In the genomic region with DNA sequence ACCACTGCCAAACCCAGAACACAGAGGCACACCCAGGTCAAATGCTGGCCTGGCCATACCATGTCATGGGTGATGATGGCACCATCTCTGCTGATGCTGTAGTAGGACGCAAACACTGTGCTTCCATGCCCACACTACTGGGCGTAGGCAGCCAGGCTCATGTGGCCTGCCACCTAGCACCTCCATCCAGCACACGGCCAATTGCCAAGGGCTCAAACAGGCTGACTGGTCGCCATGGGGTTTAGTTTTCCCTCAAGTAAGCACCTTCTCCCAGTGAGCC, we compare ENCODE assay signal across 26 cellular contexts. TPM values are rescaled to one million over a fixed set of nuclear protein-coding genes. Genes with fewer than 3 reads are reported as not detected.
DNase-seq lines count a peak whose midpoint lies in the region; ATAC-seq, FAIRE-seq and TF ChIP-seq lines count a peak whose summit lies in the region.
"Had no signal": no experiment of that assay in that cellular context is flagged by ENCODE, and none has a peak within 500 bp of the region (broad histone marks: within the 10 kb centered on the region; RNA-seq: fewer than 3 reads in every experiment).

No MANE protein-coding gene starts in this region.

- H2AFZ ChIP-seq in HepG2 (ENCODE audit: low read length): no peak overlapping the region
- no peak overlapping the region for H2AFZ ChIP-seq in H1 (ENCODE audit: low read length)

- no peak overlapping the region for H4K91ac ChIP-seq in H1 (replicated peaks; ENCODE audit: insufficient read length, low read length)

- H3K79me2 ChIP-seq in HepG2 (ENCODE audit: insufficient read depth, low read length): no peaks in the 10 kb centered on the region
- H3K79me2 ChIP-seq in H1 (ENCODE audit: control insufficient read depth in 1 of 2, insufficient read depth in 2 of 2, low read length in 2 of 2): peaks cover 0 to 2% of the 10 kb centered on the region in 2 experiments; a peak in 1 of 4 replicates

- H3K4ac ChIP-seq in H1 (replicated peaks; ENCODE audit: insufficient read length, low read depth, low read length): no peak overlapping the region

- H3K4me1 ChIP-seq in right lobe of liver (peaks cover 0 to 5% (median 0%) of the 10 kb centered on the region in 4 donors), HepG2 (ENCODE audit: insufficient read depth, low read length) (peaks cover 13% of the 10 kb centered on the region; the same call in 1 of the 2 replicates), H1 (replicated peaks in 1 of 4; ENCODE audit: control insufficient read depth in 3 of 4, insufficient read depth in 4 of 4, low read length in 3 of 4) (no peaks in the 10 kb centered on the region; a peak in 1 of 7 replicates), esophagus muscularis mucosa (peaks cover 20 to 46% (median 31%) of the 10 kb centered on the region in 4 donors)

- TF ChIP-seq EP300 in HepG2 (IDR thresholded peaks at IDR 0.05; ENCODE audit: low read depth in 2 of 2, low read length in 2 of 2): no peak
- TF ChIP-seq EP300 in HepG2 (CRISPR knock-in tag; IDR thresholded peaks at IDR 0.05; ENCODE audit: borderline replicate concordance): no peak
- TF ChIP-seq EP300 in H1 (IDR thresholded peaks at IDR 0.05; ENCODE audit: borderline replicate concordance in 1 of 2, low read depth in 2 of 2, low read length in 2 of 2): no peak
- no peak for TF ChIP-seq EP300 in esophagus muscularis mucosa (IDR thresholded peaks at IDR 0.05)

- no peak overlapping the region for H2BK20ac ChIP-seq in H1 (ENCODE audit: low read length)

- no peak for TF ChIP-seq POLR2A in right lobe of liver (IDR thresholded peaks at IDR 0.05)
- no peak for TF ChIP-seq POLR2A in HepG2 (IDR thresholded peaks at IDR 0.05; ENCODE audit: insufficient read depth in 1 of 2, low read depth in 2 of 2, low read length in 2 of 2)
- no peak for TF ChIP-seq POLR2A in H1 (IDR thresholded peaks at IDR 0.05; ENCODE audit: control extremely low read depth in 1 of 2, low read depth in 2 of 2, low read length in 2 of 2)
- no peak for TF ChIP-seq POLR2A in esophagus muscularis mucosa (IDR thresholded peaks at IDR 0.05; ENCODE audit: low read depth)

- no peak overlapping the region for H3K9ac ChIP-seq in HepG2 (ENCODE audit: insufficient read depth, low read depth, low read length)
- H3K9ac ChIP-seq in H1 (replicated peaks in 1 of 4; ENCODE audit: extremely low read depth in 1 of 4, low read depth in 3 of 4, low read length in 3 of 4): no peak overlapping the region
- H3K9ac ChIP-seq: BLaER1 treated with 17β-estradiol and CSF1 and Interleukin-3, amounts not matched to agents 10 nM and 100 nM had no signal

- H3K27me3 Mint-ChIP-seq in osteocyte (ENCODE audit: unreplicated experiment): no peaks in the 10 kb centered on the region
- H3K27me3 Mint-ChIP-seq: activated naive CD8-positive, alpha-beta T cell treated with anti-CD3 and anti-CD28 coated beads, Interleukin-2, amount 10 ng/mL, durations not matched to agents 7 days and 5 days; IgD-negative memory B cell had no signal

- in situ Hi-C loops in HepG2 (cut with HindIII; ENCODE audit: extremely low pct_ligation_motif_present, low pct_unique_long_range_greater_than_20kb): no loop called here

- H3K4me1 Mint-ChIP-seq in osteocyte (ENCODE audit: unreplicated experiment): peaks cover 11% of the 10 kb centered on the region
- H3K4me1 Mint-ChIP-seq: WTC11 had no signal

- TF ChIP-seq RAD21 in HepG2 (CRISPR knock-in tag; IDR thresholded peaks at IDR 0.05) (no peak), H1 (IDR thresholded peaks at IDR 0.05 in 1 of 2, conservative IDR thresholded peaks at IDR 0.05 in 1 of 2; ENCODE audit: low read depth in 2 of 2, low read length in 2 of 2) (no peak)

- no peak overlapping the region for H4K8ac ChIP-seq in H1 (ENCODE audit: extremely low read depth, insufficient read depth, low read length)

- DNase-seq in right lobe of liver (peak in 2 of 3 donors; percentile 7 to 23), HepG2 (ENCODE audit: low spot score) (no peak), H1 (ENCODE audit: low read depth in 1 of 2, low spot score in 2 of 2) (no peak), osteocyte (ENCODE audit: extremely low spot score, unreplicated experiment) (peak; percentile 51), LoVo (ENCODE audit: low spot score) (no peak), NCI-H446 (lab: John Stamatoyannopoulos, UW) (no peak), esophagus muscularis mucosa (ENCODE audit: extremely low spot score) (no peak)
- DNase-seq: activated CD4-positive, alpha-beta T cell treated with anti-CD3 and anti-CD28 coated beads, Interleukin-2, amount 50 U/mL, for 48 hours; Caco-2; effector CD4-positive, alpha-beta T cell; EL; H7; islet precursor cell; stimulated activated CD4-positive, alpha-beta T cell treated with anti-CD3 and anti-CD28 coated beads, Interleukin-2, amount 100 ng/mL, for 48 hours; stimulated activated naive CD8-positive, alpha-beta T cell treated with anti-CD3 and anti-CD28 coated beads, Interleukin-15, Interleukin-2, amounts not matched to agents 100 U/mL and 50 U/mL, for 24 hours had no signal

- H3K9me3 ChIP-seq in right lobe of liver (no peaks in the 10 kb centered on the region), HepG2 (ENCODE audit: low read length) (no peaks in the 10 kb centered on the region), H1 (ENCODE audit: insufficient read depth in 2 of 2, low read depth in 1 of 2, low read length in 1 of 2) (no peaks in the 10 kb centered on the region), esophagus muscularis mucosa (no peaks in the 10 kb centered on the region)
- H3K9me3 ChIP-seq: BLaER1 treated with 17β-estradiol and CSF1 and Interleukin-3, amounts not matched to agents 10 nM and 100 nM; Caco-2; tibial nerve had no signal

- POLR2A ChIA-PET in HepG2 (lab: Yijun Ruan, JAX) (no interaction called here), H1 (lab: Charles Lee; ENCODE audit: partially characterized antibody) (interaction anchor here (0.6 kb wide), 1 partner anchor 449 kb away, joined by 3 read pairs; no protein-coding TSS in a partner anchor)

- no peaks in the 10 kb centered on the region for H3K9me3 Mint-ChIP-seq in osteocyte (ENCODE audit: unreplicated experiment)
- H3K9me3 Mint-ChIP-seq: activated naive CD8-positive, alpha-beta T cell treated with anti-CD3 and anti-CD28 coated beads, Interleukin-2, amount 10 ng/mL, durations not matched to agents 7 days and 5 days; IgD-negative memory B cell; T-helper 2 cell treated with Interferon-gamma antibody and Interleukin-4, amounts not matched to agents 5 μg/mL and 100 μg/mL, for 36 hours; WTC11 had no signal

- no TSS peak for BruUV-seq in HepG2 (replicated peaks; lab: Mats Ljungman, UMichigan)

- FAIRE-seq in HepG2 (lab: Jason Lieb, UNC): no peak
- FAIRE-seq in H1 (lab: Jason Lieb, UNC): no peak
- FAIRE-seq: GM18507, RCC 7860 had no signal

- no peak overlapping the region for H4K5ac ChIP-seq in H1 (ENCODE audit: insufficient read length, low read depth, low read length)

- peaks cover 9% of the 10 kb centered on the region for H3K79me1 ChIP-seq in H1 (ENCODE audit: low read depth, low read length)

- CTCF ChIA-PET in HepG2 (lab: Yijun Ruan, JAX; ENCODE audit: low intra/inter-chr PET ratio, low total read pairs): no interaction called here
- CTCF ChIA-PET in H1 (lab: Charles Lee; ENCODE audit: partially characterized antibody): interaction anchor here (0.7 to 11.5 kb wide), 3 partner anchors 9 to 65 kb away, joined by 4 to 142 read pairs (median 98); no protein-coding TSS in a partner anchor

- no CpG with 5 or more reads among the region's 4 CpGs for WGBS in right lobe of liver (ENCODE audit: insufficient coverage, low coverage, low lambda C conversion rate, missing lambda C conversion rate)
- whole genome bisulfite sequencing in HepG2 (ENCODE audit: low lambda C conversion rate): 100% methylated on average over 3 of the region's 4 CpGs
- WGBS in H1 (ENCODE audit: extremely low coverage in 1 of 2, insufficient coverage in 1 of 2, insufficient read length in 1 of 2, insufficient replicate concordance in 2 of 2, low coverage in 1 of 2, low lambda C conversion rate in 2 of 2, missing lambda C conversion rate in 1 of 2), 2 experiments: 95% methylated on average over 4 of the region's 4 CpGs; no CpG with 5 or more reads in 1 of the 2 experiments
- no CpG with 5 or more reads among the region's 4 CpGs for WGBS in esophagus muscularis mucosa

- H3K4me3 ChIP-seq in right lobe of liver: no peak overlapping the region
- H3K4me3 ChIP-seq in HepG2 (replicated peaks in 1 of 3; ENCODE audit: insufficient read depth in 1 of 3, low read depth in 2 of 3, low read length in 3 of 3): no peak overlapping the region
- no peak overlapping the region for H3K4me3 ChIP-seq in H1 (ENCODE audit: extremely low read depth in 1 of 4, insufficient read depth in 2 of 4, low read depth in 3 of 4, low read length in 4 of 4)
- H3K4me3 ChIP-seq in esophagus muscularis mucosa: no peak overlapping the region
- H3K4me3 ChIP-seq: BLaER1 treated with 17β-estradiol and CSF1 and Interleukin-3, amounts not matched to agents 10 nM and 100 nM; lung; tibial nerve had no signal

- H3K36me3 Mint-ChIP-seq in osteocyte (ENCODE audit: unreplicated experiment): peaks cover 16% of the 10 kb centered on the region

- H3K4me2 ChIP-seq in HepG2 (ENCODE audit: low read depth, low read length): no peak overlapping the region
- no peak overlapping the region for H3K4me2 ChIP-seq in H1 (ENCODE audit: insufficient read depth in 1 of 2, low read depth in 2 of 2, low read length in 2 of 2)
- H3K4me2 ChIP-seq: BLaER1 treated with 17β-estradiol and CSF1 and Interleukin-3, amounts not matched to agents 10 nM and 100 nM had no signal

- TF ChIP-seq CTCF in right lobe of liver (IDR thresholded peaks at IDR 0.05) (no peak), HepG2 (CRISPR knock-in tag; IDR thresholded peaks at IDR 0.05) (no peak), H1 (IDR thresholded peaks at IDR 0.05; ENCODE audit: control extremely low read depth in 1 of 3, insufficient read depth in 1 of 3, low read depth in 1 of 3, low read length in 3 of 3) (no peak), osteocyte (IDR thresholded peaks at IDR 0.05) (no peak), esophagus muscularis mucosa (IDR thresholded peaks at IDR 0.05) (no peak)

- peak overlapping the region; percentile 79; the same call in 1 of the 2 replicates for H2BK5ac ChIP-seq in H1 (ENCODE audit: low read depth, low read length)

- H2BK15ac ChIP-seq in H1 (ENCODE audit: low read length): no peak overlapping the region

- H3K14ac ChIP-seq in H1 (ENCODE audit: insufficient read length): no peak overlapping the region

- ATAC-seq in right lobe of liver (no peak), HepG2 (no peak), GM19397 (IDR thresholded peaks at IDR 0.05; ENCODE audit: unreplicated experiment) (no peak)
- ATAC-seq: esophagus mucosa; stimulated activated naive CD8-positive, alpha-beta T cell treated with anti-CD3 and anti-CD28 coated beads, Interleukin-15, Interleukin-2, amounts not matched to agents 100 U/mL and 50 U/mL, for 24 hours; WTC11 had no signal

- no peaks in the 10 kb centered on the region for H3K27me3 ChIP-seq in right lobe of liver
- no peaks in the 10 kb centered on the region for H3K27me3 ChIP-seq in HepG2 (ENCODE audit: control insufficient read depth in 1 of 2, insufficient read depth in 2 of 2, low read length in 2 of 2)
- H3K27me3 ChIP-seq in H1 (replicated peaks in 1 of 4; ENCODE audit: control insufficient read depth in 3 of 4, extremely low read depth in 1 of 4, insufficient read depth in 3 of 4, low read length in 3 of 4): no peaks in the 10 kb centered on the region
- H3K27me3 ChIP-seq in esophagus muscularis mucosa: no peaks in the 10 kb centered on the region
- H3K27me3 ChIP-seq: BLaER1 treated with 17β-estradiol and CSF1 and Interleukin-3, amounts not matched to agents 10 nM and 100 nM; tibial nerve had no signal

- H2AK5ac ChIP-seq in H1 (ENCODE audit: low read depth, low read length): no peak overlapping the region

- H3K27ac Mint-ChIP-seq in osteocyte (ENCODE audit: unreplicated experiment): no peak overlapping the region
- H3K27ac Mint-ChIP-seq: T-helper 2 cell treated with Interferon-gamma antibody and Interleukin-4, amounts not matched to agents 5 μg/mL and 100 μg/mL, for 36 hours had no signal

- H3K23me2 ChIP-seq in H1 (ENCODE audit: low read depth, low read length): no peaks in the 10 kb centered on the region

- H3K36me3 ChIP-seq in right lobe of liver (peaks cover 0 to 17% (median 4%) of the 10 kb centered on the region in 4 donors), HepG2 (replicated peaks in 1 of 2; ENCODE audit: control insufficient read depth in 1 of 2, insufficient read depth in 2 of 2, low read length in 2 of 2) (peaks cover 22 to 59% of the 10 kb centered on the region in 2 experiments), H1 (ENCODE audit: control insufficient read depth in 2 of 4, insufficient read depth in 4 of 4, low read length in 3 of 4) (peaks cover 5 to 19% (median 12%) of the 10 kb centered on the region in 4 experiments; a peak in 7 of 8 replicates), esophagus muscularis mucosa (peaks cover 15 to 85% (median 57%) of the 10 kb centered on the region in 4 donors)

- H2BK120ac ChIP-seq in H1 (replicated peaks; ENCODE audit: low read depth, low read length): no peak overlapping the region

- no peak overlapping the region for H2BK12ac ChIP-seq in H1 (ENCODE audit: low read depth, low read length)

- no peak overlapping the region for H3K56ac ChIP-seq in H1 (replicated peaks; ENCODE audit: insufficient read length, low read depth, low read length)

- intact Hi-C loops in right lobe of liver (cut with DNase I) (no loop called here), HepG2 (cut with micrococcal nuclease; ENCODE audit: unreplicated experiment) (no loop called here), esophagus muscularis mucosa (cut with DNase I) (no loop called here)

- H3K4me3 Mint-ChIP-seq in osteocyte (ENCODE audit: unreplicated experiment): no peak overlapping the region
- H3K4me3 Mint-ChIP-seq: activated naive CD8-positive, alpha-beta T cell treated with anti-CD3 and anti-CD28 coated beads, Interleukin-2, amount 10 ng/mL, durations not matched to agents 7 days and 5 days; T-helper 2 cell treated with Interferon-gamma antibody and Interleukin-4, amounts not matched to agents 5 μg/mL and 100 μg/mL, for 36 hours; WTC11 had no signal

- no peak overlapping the region for H3K23ac ChIP-seq in H1 (ENCODE audit: insufficient read length)

- H3K18ac ChIP-seq in H1 (ENCODE audit: extremely low read depth, low read length): no peak overlapping the region

- H4K20me1 ChIP-seq in HepG2 (ENCODE audit: insufficient read depth, low read length) (peaks cover 8% of the 10 kb centered on the region; the same call in 1 of the 2 replicates), H1 (replicated peaks in 1 of 2; ENCODE audit: control insufficient read depth in 1 of 2, insufficient read depth in 2 of 2, low read length in 2 of 2) (peaks cover 13 to 22% of the 10 kb centered on the region in 2 experiments)

- H3K27ac ChIP-seq in right lobe of liver (no peak overlapping the region), HepG2 (ENCODE audit: extremely low read length, insufficient read depth, low read length) (no peak overlapping the region), H1 (ENCODE audit: low read depth, low read length) (no peak overlapping the region), esophagus muscularis mucosa (replicated peaks in 1 of 4) (no peak overlapping the region)
- H3K27ac ChIP-seq: BLaER1 treated with 17β-estradiol and CSF1 and Interleukin-3, amounts not matched to agents 10 nM and 100 nM had no signal

RNA-seq across cellular contexts. Expression of gene BICD2, which starts 39.4 kb away (rescaled TPM):
- total RNA-seq in right lobe of liver: 10 to 100 TPM in 3 of 6 experiments, 1 to 10 TPM in 3; 6.3 to 14.9 (median 9.8) TPM
- total RNA-seq in HepG2 (2016; rRNA removed; fragmentation: Illumina TruSeq; extraction: Trizol): 17.4 and 18.3 TPM in 2 replicates
- total RNA-seq in HepG2 (2016; cell fraction: cytosol; rRNA removed; fragmentation: Illumina TruSeq; extraction: Trizol; ENCODE audit: low read depth): 2.2 and 2.6 TPM in 2 replicates
- 17.1 and 17.9 TPM in 2 replicates for total RNA-seq in HepG2 (2016; cell fraction: insoluble cytoplasmic fraction; rRNA removed; fragmentation: Illumina TruSeq; extraction: Trizol)
- total RNA-seq in HepG2 (2016; cell fraction: membrane; rRNA removed; fragmentation: Illumina TruSeq; extraction: Trizol): 7.5 and 8.2 TPM in 2 replicates
- 15.1 and 18.6 TPM in 2 replicates for total RNA-seq in HepG2 (2016; cell fraction: nucleus; rRNA removed; fragmentation: Illumina TruSeq; extraction: Trizol)
- polyA plus RNA-seq in HepG2 (2011; rRNA removed): 5.1 and 6.3 TPM in 2 replicates
- 5.7 and 6.0 TPM in 2 replicates for polyA plus RNA-seq in HepG2 (2011; cell fraction: cytosol; rRNA removed)
- polyA plus RNA-seq in HepG2 (2011; cell fraction: nucleus; rRNA removed): 9.9 and 11.3 TPM in 2 replicates
- 9.8 and 11.5 TPM in 2 replicates for polyA plus RNA-seq in HepG2 (2012)
- polyA plus RNA-seq in HepG2 (2016; cell fraction: cytosol; fragmentation: Illumina TruSeq; extraction: Trizol; ENCODE audit: low read depth): 1.1 TPM in 2 replicates
- 15.2 and 16.4 TPM in 2 replicates for polyA plus RNA-seq in HepG2 (2016; cell fraction: insoluble cytoplasmic fraction; fragmentation: Illumina TruSeq; extraction: Trizol; ENCODE audit: low read depth)
- polyA plus RNA-seq in HepG2 (2016; cell fraction: membrane; fragmentation: Illumina TruSeq; extraction: Trizol; ENCODE audit: low read depth): 3.5 and 4.1 TPM in 2 replicates
- polyA plus RNA-seq in HepG2 (2016; cell fraction: nucleus; fragmentation: Illumina TruSeq; extraction: Trizol; ENCODE audit: insufficient read depth, low read depth): 17.8 and 17.9 TPM in 2 replicates
- polyA minus RNA-seq in HepG2 (2011; rRNA and poly(A)+ RNA removed; ENCODE audit: low replicate concordance): 10.1 and 10.5 TPM in 2 replicates
- 6.4 and 6.6 TPM in 2 replicates for polyA minus RNA-seq in HepG2 (2011; cell fraction: cytosol; rRNA and poly(A)+ RNA removed)
- polyA minus RNA-seq in HepG2 (2011; cell fraction: nucleus; rRNA and poly(A)+ RNA removed): 8.7 and 9.5 TPM in 2 replicates
- 22.8 and 22.9 TPM in 2 replicates for total RNA-seq in H1 (2021; fragmentation: NEBNext Ultra II Directional; extraction: Animal tissue kit (Norgen Biotek cat#: 25700))
- polyA plus RNA-seq in H1 (2011; rRNA removed): 6.6 and 9.7 TPM in 2 replicates
- polyA plus RNA-seq in H1 (2011; cell fraction: cytosol; rRNA removed): 6.7 TPM
- polyA plus RNA-seq in H1 (2011; cell fraction: nucleus; rRNA removed): 9.6 TPM
- 11.7 to 13.9 TPM (median 12.5 TPM) in 4 replicates for polyA plus RNA-seq in H1 (2012, experiment 1 of 2)
- polyA plus RNA-seq in H1 (2012, experiment 2 of 2): 4.3 TPM
- 12.0 TPM for polyA plus RNA-seq in H1 (2013, experiment 1 of 2)
- 12.8 TPM for polyA plus RNA-seq in H1 (2013, experiment 2 of 2)
- polyA minus RNA-seq in H1 (2011; rRNA and poly(A)+ RNA removed): 12.8 and 13.2 TPM in 2 replicates
- 10.7 TPM for polyA minus RNA-seq in H1 (2011; cell fraction: cytosol; rRNA and poly(A)+ RNA removed)
- polyA minus RNA-seq in H1 (2011; cell fraction: nucleus; rRNA and poly(A)+ RNA removed): 14.0 TPM
- 34.8 and 35.4 TPM in 2 replicates for total RNA-seq in osteocyte
- 10 to 100 TPM; 44.0 to 72.5 (median 57.3) TPM for total RNA-seq in esophagus muscularis mucosa

RNA-seq across cellular contexts. Expression of gene IPPK, which starts 55.3 kb away (rescaled TPM):
- total RNA-seq in right lobe of liver (1 to 10 TPM; 2.4 to 4.9 (median 3.7) TPM), HepG2 (2016; rRNA removed; fragmentation: Illumina TruSeq; extraction: Trizol) (14.1 and 15.1 TPM in 2 replicates), osteocyte (6.4 and 7.4 TPM in 2 replicates), esophagus muscularis mucosa (1 to 10 TPM; 5.0 to 8.4 (median 6.1) TPM)
- total RNA-seq in HepG2 (2016; cell fraction: cytosol; rRNA removed; fragmentation: Illumina TruSeq; extraction: Trizol; ENCODE audit: low read depth): 0.91 and 1.3 TPM in 2 replicates
- total RNA-seq in HepG2 (2016; cell fraction: insoluble cytoplasmic fraction; rRNA removed; fragmentation: Illumina TruSeq; extraction: Trizol): 12.9 and 15.9 TPM in 2 replicates
- 4.6 and 5.0 TPM in 2 replicates for total RNA-seq in HepG2 (2016; cell fraction: membrane; rRNA removed; fragmentation: Illumina TruSeq; extraction: Trizol)
- total RNA-seq in HepG2 (2016; cell fraction: nucleus; rRNA removed; fragmentation: Illumina TruSeq; extraction: Trizol): 6.5 and 8.3 TPM in 2 replicates
- polyA plus RNA-seq in HepG2 (2011; rRNA removed) (9.9 and 11.2 TPM in 2 replicates), H1 (2011; rRNA removed) (13.6 and 16.0 TPM in 2 replicates)
- 10.8 and 11.0 TPM in 2 replicates for polyA plus RNA-seq in HepG2 (2011; cell fraction: cytosol; rRNA removed)
- polyA plus RNA-seq in HepG2 (2011; cell fraction: nucleus; rRNA removed): 17.2 and 18.8 TPM in 2 replicates
- polyA plus RNA-seq in HepG2 (2012): 5.3 and 5.7 TPM in 2 replicates
- polyA plus RNA-seq in HepG2 (2016; cell fraction: cytosol; fragmentation: Illumina TruSeq; extraction: Trizol; ENCODE audit: low read depth): 0.66 and 1.2 TPM in 2 replicates
- 16.3 and 16.9 TPM in 2 replicates for polyA plus RNA-seq in HepG2 (2016; cell fraction: insoluble cytoplasmic fraction; fragmentation: Illumina TruSeq; extraction: Trizol; ENCODE audit: low read depth)
- 2.2 and 3.4 TPM in 2 replicates for polyA plus RNA-seq in HepG2 (2016; cell fraction: membrane; fragmentation: Illumina TruSeq; extraction: Trizol; ENCODE audit: low read depth)
- 12.6 and 15.6 TPM in 2 replicates for polyA plus RNA-seq in HepG2 (2016; cell fraction: nucleus; fragmentation: Illumina TruSeq; extraction: Trizol; ENCODE audit: insufficient read depth, low read depth)
- polyA minus RNA-seq in HepG2 (2011; rRNA and poly(A)+ RNA removed; ENCODE audit: low replicate concordance): 61.7 and 67.2 TPM in 2 replicates
- polyA minus RNA-seq in HepG2 (2011; cell fraction: cytosol; rRNA and poly(A)+ RNA removed): 6.2 and 7.6 TPM in 2 replicates
- 9.8 and 10.4 TPM in 2 replicates for polyA minus RNA-seq in HepG2 (2011; cell fraction: nucleus; rRNA and poly(A)+ RNA removed)
- total RNA-seq in H1 (2021; fragmentation: NEBNext Ultra II Directional; extraction: Animal tissue kit (Norgen Biotek cat#: 25700)): 10.5 and 11.4 TPM in 2 replicates
- 13.7 TPM for polyA plus RNA-seq in H1 (2011; cell fraction: cytosol; rRNA removed)
- 20.8 TPM for polyA plus RNA-seq in H1 (2011; cell fraction: nucleus; rRNA removed)
- 8.4 to 11.4 TPM (median 9.9 TPM) in 4 replicates for polyA plus RNA-seq in H1 (2012, experiment 1 of 2)
- 4.4 TPM for polyA plus RNA-seq in H1 (2012, experiment 2 of 2)
- polyA plus RNA-seq in H1 (2013, experiment 1 of 2): 5.3 TPM
- polyA plus RNA-seq in H1 (2013, experiment 2 of 2): 4.4 TPM
- polyA minus RNA-seq in H1 (2011; rRNA and poly(A)+ RNA removed): 38.5 and 39.0 TPM in 2 replicates
- 11.1 TPM for polyA minus RNA-seq in H1 (2011; cell fraction: cytosol; rRNA and poly(A)+ RNA removed)
- polyA minus RNA-seq in H1 (2011; cell fraction: nucleus; rRNA and poly(A)+ RNA removed): 10.5 TPM

Comparison
In these comparisons a context has a peak if more than half of its experiments do, and no peak if none do; other contexts are left out.
1. DNase-seq: peak in right lobe of liver (2 of 3) and osteocyte (single experiment); none in HepG2 (single experiment), H1 (0 of 2), LoVo (single experiment), NCI-H446 (0 of 2) and esophagus muscularis mucosa (single experiment).